30 cellular contexts compared by ENCODE assay signal in the genomic region with DNA sequence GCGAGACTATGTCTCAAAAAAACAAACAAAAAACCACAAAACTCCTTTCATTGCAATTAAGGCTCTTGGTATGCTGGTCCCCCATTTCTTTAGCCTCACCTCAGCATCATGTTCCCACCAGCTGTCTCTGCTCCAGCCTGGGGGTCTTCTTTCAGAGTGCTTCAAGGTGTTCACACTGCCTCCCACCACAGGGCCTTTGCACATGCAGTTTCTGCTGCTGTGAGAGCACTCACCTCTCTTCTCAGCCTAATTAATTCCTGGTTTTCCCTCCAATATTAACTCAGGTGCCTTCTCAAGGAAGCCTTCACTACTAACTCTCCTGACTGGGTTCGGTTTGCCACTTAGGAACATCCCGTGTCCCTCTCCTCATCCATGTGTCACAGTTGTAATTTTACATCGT. TPM values are rescaled to one million over a fixed set of nuclear protein-coding genes. Genes with fewer than 3 reads are reported as not detected.
"Had no signal": no experiment of that assay in that cellular context is flagged by ENCODE, and none has a peak within 500 bp of the region (broad histone marks: within the 10 kb centered on the region; RNA-seq: fewer than 3 reads in every experiment).

No MANE protein-coding gene starts in this region.

- H3K9me3 Mint-ChIP-seq: activated CD8-positive, alpha-beta T cell treated with anti-CD3 and anti-CD28 coated beads for 36 hours; neural crest cell; WTC11 had no signal

- H3K27ac Mint-ChIP-seq: activated T-cell treated with anti-CD3 and anti-CD28 coated beads, Interleukin-2, amount 50 U/mL, for 72 hours had no signal

- H3K27me3 ChIP-seq: suprapubic skin had no signal

- H3K36me3 ChIP-seq: suprapubic skin, tibial artery, upper lobe of right lung had no signal

- H3K79me2 ChIP-seq: parathyroid adenoma had no signal

- H3K36me3 Mint-ChIP-seq: WTC11 had no signal

- H3K27ac ChIP-seq: parathyroid adenoma, psoas muscle, suprapubic skin, tibial artery, upper lobe of right lung had no signal

- H3K4me3 ChIP-seq: mucosa of descending colon, psoas muscle, smooth muscle cell, suprapubic skin, tibial artery, upper lobe of right lung had no signal

- H3K4me1 ChIP-seq: parathyroid adenoma, psoas muscle, suprapubic skin, tibial artery, upper lobe of right lung had no signal

- DNase-seq: activated CD4-positive, alpha-beta T cell treated with anti-CD3 and anti-CD28 coated beads for 1 hour; activated CD4-positive, alpha-beta T cell treated with anti-CD3 and anti-CD28 coated beads, Interleukin-2, amount 50 U/mL, for 1 hour; activated CD8-positive, alpha-beta T cell treated with anti-CD3 and anti-CD28 coated beads for 36 hours; activated effector memory CD4-positive, alpha-beta T cell treated with Interleukin-2 at 50 U/mL for 16 hours; activated naive CD4-positive, alpha-beta T cell treated with anti-CD3 and anti-CD28 coated beads, Interleukin-2, amount 50 U/mL, for 16 hours; activated T-cell treated with anti-CD3 and anti-CD28 coated beads, Interleukin-2, amount 50 U/mL, for 72 hours; anterior cingulate cortex; cortex of kidney; foreskin fibroblast; left cardiac atrium; left ventricle myocardium superior; mucosa of descending colon; nucleus accumbens; psoas muscle; stimulated activated CD4-positive, alpha-beta T cell treated with anti-CD3 and anti-CD28 coated beads, Interleukin-1b, Interleukin-23, amount 100 ng/mL, for 48 hours; stimulated activated CD4-positive, alpha-beta T cell treated with anti-CD3 and anti-CD28 coated beads, Interleukin-4, amount 100 ng/mL, for 4 hours; stimulated activated CD8-positive, alpha-beta memory T cell treated with anti-CD3 and anti-CD28 coated beads, Interleukin-4, amount 100 ng/mL, for 48 hours; stimulated activated naive CD4-positive, alpha-beta T cell; T-helper 2 cell; tibial artery; upper lobe of right lung had no signal

- H3K27me3 Mint-ChIP-seq: activated CD8-positive, alpha-beta T cell treated with anti-CD3 and anti-CD28 coated beads for 36 hours had no signal

- ATAC-seq: activated CD8-positive, alpha-beta T cell treated with anti-CD3 and anti-CD28 coated beads for 36 hours; activated T-cell treated with anti-CD3 and anti-CD28 coated beads, Interleukin-2, amount 50 U/mL, for 72 hours; esophagus mucosa; left cardiac atrium; left ventricle myocardium superior; mucosa of descending colon; psoas muscle; upper lobe of right lung; WTC11 had no signal

- H3K9me3 ChIP-seq: mucosa of descending colon, psoas muscle, suprapubic skin, tibial artery, upper lobe of right lung had no signal

- H3K9ac ChIP-seq: parathyroid adenoma had no signal

- H3K4me2 ChIP-seq: smooth muscle cell had no signal

- H2AFZ ChIP-seq: parathyroid adenoma had no signal

- FAIRE-seq: keratinocyte had no signal

- H3K4me3 Mint-ChIP-seq: activated CD8-positive, alpha-beta T cell treated with anti-CD3 and anti-CD28 coated beads for 36 hours; activated T-cell treated with anti-CD3 and anti-CD28 coated beads, Interleukin-2, amount 50 U/mL, for 72 hours; neural crest cell; WTC11 had no signal

- H3K4me1 Mint-ChIP-seq: neural crest cell, WTC11 had no signal

RNA-seq across cellular contexts. Expression of gene PIK3R6, which starts 15.9 kb away (rescaled TPM):
- total RNA-seq: lung microvascular endothelial cell, myocyte, neural crest cell, smooth muscle cell had no signal
- polyA plus RNA-seq: smooth muscle cell had no signal
